ENCODE assay signal across 15 cellular contexts in the genomic region with DNA sequence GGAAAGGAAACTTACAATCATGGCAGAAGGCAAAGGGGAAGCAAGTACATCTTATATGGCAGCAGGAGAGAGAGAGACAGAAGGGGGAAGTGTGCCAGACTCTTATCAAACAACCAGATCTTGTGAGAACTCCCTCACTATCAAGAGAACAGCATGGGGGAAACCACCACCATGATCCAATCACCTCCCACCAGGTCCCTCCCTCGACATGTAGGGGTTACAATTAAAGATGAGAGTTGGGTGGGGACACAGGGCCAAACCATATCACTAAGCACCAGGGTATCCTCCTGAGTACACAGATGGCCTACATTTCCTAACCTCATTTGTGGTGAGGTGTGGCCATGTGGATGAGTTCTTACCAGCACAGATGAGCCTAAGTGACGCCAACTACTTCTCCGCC.
DNase-seq lines count a peak whose midpoint lies in the region; ATAC-seq and TF ChIP-seq lines count a peak whose summit lies in the region.
"Had no signal": no experiment of that assay in that cellular context is flagged by ENCODE, and none has a peak within 500 bp of the region (broad histone marks: within the 10 kb centered on the region; RNA-seq: fewer than 3 reads in every experiment).

No MANE protein-coding gene starts in this region.

- H3K4ac ChIP-seq in neuronal stem cell (ENCODE audit: low read length), result no peak overlapping the region

- no peak for ATAC-seq in aorta (ENCODE audit: low FRiP score)
- ATAC-seq: PC-3, T-helper 17 cell had no signal

- no peak overlapping the region for H3K14ac ChIP-seq in neuronal stem cell (ENCODE audit: low read length)

- intact Hi-C loops in dorsolateral prefrontal cortex (cut with DNase I), result no loop called here
- intact Hi-C loops in aorta (cut with DNase I), result no loop called here

- no CpG with 5 or more reads among the region's 3 CpGs for WGBS in neuronal stem cell (ENCODE audit: extremely low coverage in 2 of 2, insufficient read length in 2 of 2, insufficient replicate concordance in 1 of 2), 2 donors
- WGBS in aorta, 2 donors, result 89 to 91% methylated on average over 3 of the region's 3 CpGs

- H2BK5ac ChIP-seq in neuronal stem cell (ENCODE audit: low read length), result no peak overlapping the region

- no peaks in the 10 kb centered on the region for H3K79me1 ChIP-seq in neuronal stem cell (ENCODE audit: low read depth, low read length)

- H3K4me2 ChIP-seq in Loucy (ENCODE audit: low read depth, low read length, poor library complexity, severe bottlenecking), result peak overlapping the region; percentile 53
- H3K4me2 ChIP-seq in neuronal stem cell (ENCODE audit: insufficient read depth, low read length, poor library complexity, severe bottlenecking), result no peak overlapping the region

- H3K18ac ChIP-seq in neuronal stem cell (ENCODE audit: low read length), result no peak overlapping the region

- H2AFZ ChIP-seq in Loucy (ENCODE audit: low read length) (no peak overlapping the region), neuronal stem cell (ENCODE audit: low read length) (no peak overlapping the region)

- no peaks in the 10 kb centered on the region for H3F3A ChIP-seq in Loucy (ENCODE audit: low read depth)

- no peaks in the 10 kb centered on the region for H4K20me1 ChIP-seq in Loucy (ENCODE audit: insufficient read depth, low read length, poor library complexity, severe bottlenecking)

- TF ChIP-seq CTCF in Loucy (conservative IDR thresholded peaks at IDR 0.05; ENCODE audit: low read length) (no peak), dorsolateral prefrontal cortex (IDR thresholded peaks at IDR 0.05 in 54 of 56, conservative IDR thresholded peaks at IDR 0.05 in 2 of 56; ENCODE audit: low read depth in 1 of 56, partially characterized antibody in 56 of 56) (no peak)

- no peaks in the 10 kb centered on the region for H3K36me3 ChIP-seq in Loucy (ENCODE audit: insufficient read depth, low read length)
- H3K36me3 ChIP-seq in neuronal stem cell (replicated peaks in 1 of 2; ENCODE audit: control insufficient read depth in 2 of 2, insufficient read depth in 2 of 2, low read length in 2 of 2), result no peaks in the 10 kb centered on the region
- H3K36me3 ChIP-seq in aorta (ENCODE audit: control insufficient read depth in 1 of 2, insufficient read depth in 2 of 2, low read length in 1 of 2), result no peaks in the 10 kb centered on the region

- peaks cover 28% of the 10 kb centered on the region for H3K4me1 ChIP-seq in Loucy (ENCODE audit: insufficient read depth, low read length, poor library complexity, severe bottlenecking)
- H3K4me1 ChIP-seq in neuronal stem cell (ENCODE audit: control insufficient read depth in 2 of 2, insufficient read depth in 1 of 2, low read depth in 1 of 2, low read length in 2 of 2), result peaks cover 0 to 8% of the 10 kb centered on the region in 2 donors
- H3K4me1 ChIP-seq in aorta (ENCODE audit: control insufficient read depth in 1 of 2, insufficient read depth in 2 of 2, low read length in 2 of 2), result no peaks in the 10 kb centered on the region

- no peak overlapping the region for H3K23ac ChIP-seq in neuronal stem cell (ENCODE audit: low read depth, low read length, poor library complexity)

- H3K9me3 ChIP-seq in Loucy (ENCODE audit: insufficient read depth, low read depth, low read length) (no peaks in the 10 kb centered on the region), neuronal stem cell (replicated peaks in 1 of 2; ENCODE audit: control insufficient read depth in 2 of 2, insufficient read depth in 1 of 2, low read depth in 1 of 2, low read length in 2 of 2) (peaks cover 0 to 10% of the 10 kb centered on the region in 2 donors), aorta (ENCODE audit: control insufficient read depth, low read length) (no peaks in the 10 kb centered on the region)

- H3K9ac ChIP-seq in Loucy (ENCODE audit: low read depth, low read length, poor library complexity, severe bottlenecking), result no peak overlapping the region
- H3K9ac ChIP-seq in neuronal stem cell (ENCODE audit: low read depth, low read length, poor library complexity), result no peak overlapping the region

- H4K8ac ChIP-seq in neuronal stem cell (ENCODE audit: low read depth, low read length), result no peak overlapping the region

- H2BK15ac ChIP-seq in neuronal stem cell (ENCODE audit: low read length), result no peak overlapping the region

- no peak overlapping the region for H2AK5ac ChIP-seq in neuronal stem cell (ENCODE audit: low read depth, low read length)

- H3K27me3 ChIP-seq in Loucy (ENCODE audit: insufficient read depth, low read length, poor library complexity, severe bottlenecking) (no peaks in the 10 kb centered on the region), neuronal stem cell (ENCODE audit: control insufficient read depth in 3 of 3, insufficient read depth in 3 of 3, low read depth in 1 of 3, low read length in 3 of 3) (no peaks in the 10 kb centered on the region), dorsolateral prefrontal cortex (no peaks in the 10 kb centered on the region), aorta (ENCODE audit: control insufficient read depth in 1 of 2, insufficient read depth in 2 of 2, low read length in 1 of 2) (no peaks in the 10 kb centered on the region)

- H3K27ac ChIP-seq in neuronal stem cell (replicated peaks; ENCODE audit: low read length) (no peak overlapping the region), dorsolateral prefrontal cortex (no peak overlapping the region), aorta (ENCODE audit: low read depth in 1 of 2, low read length in 2 of 2) (no peak overlapping the region)
- H3K27ac ChIP-seq: SK-N-MC had no signal

- no peaks in the 10 kb centered on the region for H3K9me2 ChIP-seq in Loucy (replicated peaks; ENCODE audit: low read depth, low read length)

- H3K79me2 ChIP-seq in Loucy (ENCODE audit: insufficient read depth, low read length), result no peaks in the 10 kb centered on the region

- no peak overlapping the region for H2BK120ac ChIP-seq in neuronal stem cell (ENCODE audit: low read depth, low read length)

- no peak overlapping the region for H3K4me3 ChIP-seq in Loucy (ENCODE audit: low read length, poor library complexity, severe bottlenecking)
- no peak overlapping the region for H3K4me3 ChIP-seq in neuronal stem cell (ENCODE audit: low read length in 2 of 2)
- H3K4me3 ChIP-seq in dorsolateral prefrontal cortex, result no peak overlapping the region
- H3K4me3 ChIP-seq in aorta (ENCODE audit: low read length in 2 of 2), result no peak overlapping the region
- H3K4me3 ChIP-seq: SK-N-MC had no signal

- no peak overlapping the region for H2BK12ac ChIP-seq in neuronal stem cell (ENCODE audit: low read length)

- peak overlapping the region; percentile 83 for H4K91ac ChIP-seq in neuronal stem cell (ENCODE audit: low read depth, low read length, poor library complexity)

- peak; percentile 4 for DNase-seq in SKM-1 treated with dmso at 0.1 percent for 144 hours (lab: John Stamatoyannopoulos, UW; ENCODE audit: unreplicated experiment)
- no peak for DNase-seq in SKM-1 (lab: John Stamatoyannopoulos, UW; ENCODE audit: unreplicated experiment)
- DNase-seq in SK-N-DZ (ENCODE audit: low spot score), result peak; percentile 91
- DNase-seq in neuronal stem cell (ENCODE audit: low spot score), result no peak
- no peak for DNase-seq in T-helper 1 cell
- DNase-seq in dorsolateral prefrontal cortex, result no peak
- no peak for DNase-seq in aorta
- DNase-seq: H9, NCI-H1105, NCI-H1930, NCI-H510A, PC-3, T-helper 17 cell had no signal

Comparison
In these comparisons a context has a peak if more than half of its experiments do, and no peak if none do; other contexts are left out.
1. DNase-seq: peak in SKM-1 treated with dmso at 0.1 percent for 144 hours (single experiment) and SK-N-DZ (single experiment); none in SKM-1 (single experiment), neuronal stem cell (single experiment), T-helper 1 cell (0 of 5), dorsolateral prefrontal cortex (0 of 10) and aorta (0 of 2).